In genomic region chr2:28320009-28320365, GRCh38 we compare ENCODE assay signal across 17 cellular contexts.
A peak's percentile ranks its signal among the peaks of the same experiment; 100 is the strongest.
DNase-seq lines count a peak whose midpoint lies in the region; ATAC-seq and TF ChIP-seq lines count a peak whose summit lies in the region.
"Had no signal": no experiment of that assay in that cellular context is flagged by ENCODE, and none has a peak within 500 bp of the region (broad histone marks: within the 10 kb centered on the region; RNA-seq: fewer than 3 reads in every experiment).

No MANE protein-coding gene starts in this region.

- H3K27me3 Mint-ChIP-seq in endodermal cell (ENCODE audit: insufficient read depth), result no peaks in the 10 kb centered on the region
- H3K27me3 Mint-ChIP-seq in naive thymus-derived CD4-positive, alpha-beta T cell, result no peaks in the 10 kb centered on the region
- H3K27me3 Mint-ChIP-seq: CD8-positive, alpha-beta memory T cell had no signal

- no peak for TF ChIP-seq POLR2A in breast epithelium (IDR thresholded peaks at IDR 0.05)

- H3K4me1 Mint-ChIP-seq in endodermal cell, result peaks cover 21% of the 10 kb centered on the region
- H3K4me1 Mint-ChIP-seq in stimulated activated effector memory CD8-positive, alpha-beta T cell treated with anti-CD3 and anti-CD28 coated beads, Interleukin-12 subunit alpha, Interleukin-12 subunit beta, amount 100 ng/mL, for 72 hours, result peaks cover 13% of the 10 kb centered on the region
- peaks cover 0 to 6% (median 0%) of the 10 kb centered on the region in 7 donors for H3K4me1 Mint-ChIP-seq in naive thymus-derived CD4-positive, alpha-beta T cell

- WGBS in endodermal cell (ENCODE audit: insufficient coverage in 1 of 2, insufficient read length in 1 of 2), 2 experiments, result 92 to 96% methylated on average over 5 to 6 of the region's 6 CpGs

- H2AFZ ChIP-seq in osteoblast (ENCODE audit: low read length), result no peak overlapping the region

- peak overlapping the region; percentile 67 to 72 for H3K27ac ChIP-seq in ascending aorta
- H3K27ac ChIP-seq in endodermal cell (ENCODE audit: low read depth, low read length), result no peak overlapping the region
- H3K27ac ChIP-seq in osteoblast (ENCODE audit: low read depth, low read length), result peak overlapping the region; percentile 62
- H3K27ac ChIP-seq in naive thymus-derived CD4-positive, alpha-beta T cell (ENCODE audit: low read depth, low read length), result no peak overlapping the region
- H3K27ac ChIP-seq in breast epithelium, result peak overlapping the region in 1 of 2 donors; percentile 48
- H3K27ac ChIP-seq: BLaER1, HL-60 had no signal

- CTCF ChIA-PET in naive thymus-derived CD4-positive, alpha-beta T cell (lab: Charles Lee), result no interaction called here

- no peaks in the 10 kb centered on the region for H4K20me1 ChIP-seq in osteoblast (ENCODE audit: insufficient read depth, low read length)
- H4K20me1 ChIP-seq: BLaER1 had no signal

- no peak for DNase-seq in ascending aorta (ENCODE audit: low spot score in 2 of 2)
- peak; percentile 42 for DNase-seq in endodermal cell
- no peak for DNase-seq in osteoblast (ENCODE audit: insufficient read length, low spot score, missing footprints)
- no peak for DNase-seq in stimulated activated effector memory CD8-positive, alpha-beta T cell treated with anti-CD3 and anti-CD28 coated beads, Interleukin-12 subunit alpha, Interleukin-12 subunit beta, amount 100 ng/mL, for 72 hours (ENCODE audit: low spot score in 2 of 2)
- no peak for DNase-seq in naive thymus-derived CD4-positive, alpha-beta T cell
- DNase-seq in breast epithelium (ENCODE audit: low spot score in 2 of 2), result no peak
- DNase-seq in HAP-1 (ENCODE audit: low spot score in 2 of 2), result no peak
- no peak for DNase-seq in NOMO-1 (lab: John Stamatoyannopoulos, UW; ENCODE audit: unreplicated experiment in 2 of 2)
- DNase-seq: 8988T; AML-193; Caco-2; CD8-positive, alpha-beta memory T cell; DND-41; GDM1 had no signal

- H3K9ac ChIP-seq in endodermal cell (ENCODE audit: extremely low read depth, low read length, poor library complexity, severe bottlenecking), result no peak overlapping the region
- H3K9ac ChIP-seq: BLaER1 had no signal

- in situ Hi-C loops in HAP-1 (cut with MboI; ENCODE audit: low sequenced_read_pairs), result no loop called here

- no peaks in the 10 kb centered on the region for H3K9me3 Mint-ChIP-seq in endodermal cell
- H3K9me3 Mint-ChIP-seq in stimulated activated effector memory CD8-positive, alpha-beta T cell treated with anti-CD3 and anti-CD28 coated beads, Interleukin-12 subunit alpha, Interleukin-12 subunit beta, amount 100 ng/mL, for 72 hours, result no peaks in the 10 kb centered on the region
- H3K9me3 Mint-ChIP-seq in naive thymus-derived CD4-positive, alpha-beta T cell, result no peaks in the 10 kb centered on the region
- H3K9me3 Mint-ChIP-seq: CD8-positive, alpha-beta memory T cell had no signal

- no peaks in the 10 kb centered on the region for H3K9me3 ChIP-seq in ascending aorta
- no peaks in the 10 kb centered on the region for H3K9me3 ChIP-seq in endodermal cell (ENCODE audit: control insufficient read depth, low read length)
- no peaks in the 10 kb centered on the region for H3K9me3 ChIP-seq in osteoblast (ENCODE audit: low read depth, low read length)
- H3K9me3 ChIP-seq in naive thymus-derived CD4-positive, alpha-beta T cell (ENCODE audit: control insufficient read depth in 2 of 3, low read length in 3 of 3), result no peaks in the 10 kb centered on the region
- H3K9me3 ChIP-seq in breast epithelium, result no peaks in the 10 kb centered on the region
- no peaks in the 10 kb centered on the region for H3K9me3 ChIP-seq in HAP-1
- H3K9me3 ChIP-seq: BLaER1, Caco-2 had no signal

- H3K36me3 Mint-ChIP-seq in endodermal cell (ENCODE audit: low read depth), result no peaks in the 10 kb centered on the region
- peaks cover 12% of the 10 kb centered on the region for H3K36me3 Mint-ChIP-seq in stimulated activated effector memory CD8-positive, alpha-beta T cell treated with anti-CD3 and anti-CD28 coated beads, Interleukin-12 subunit alpha, Interleukin-12 subunit beta, amount 100 ng/mL, for 72 hours
- peaks cover 0 to 7% (median 3%) of the 10 kb centered on the region in 5 donors for H3K36me3 Mint-ChIP-seq in naive thymus-derived CD4-positive, alpha-beta T cell

- H3K79me2 ChIP-seq in osteoblast (ENCODE audit: insufficient read depth, low read length), result no peaks in the 10 kb centered on the region

- no peak for ATAC-seq in stimulated activated effector memory CD8-positive, alpha-beta T cell treated with anti-CD3 and anti-CD28 coated beads, Interleukin-12 subunit alpha, Interleukin-12 subunit beta, amount 100 ng/mL, for 72 hours
- ATAC-seq in naive thymus-derived CD4-positive, alpha-beta T cell, result no peak
- ATAC-seq: HCT116 had no signal

- H3K4me1 ChIP-seq in ascending aorta, result peaks cover 4 to 29% of the 10 kb centered on the region in 2 donors
- H3K4me1 ChIP-seq in endodermal cell (ENCODE audit: control insufficient read depth, insufficient read depth, low read length), result peaks cover 8% of the 10 kb centered on the region
- H3K4me1 ChIP-seq in osteoblast (ENCODE audit: insufficient read depth, low read length), result peaks cover 16% of the 10 kb centered on the region
- no peaks in the 10 kb centered on the region for H3K4me1 ChIP-seq in naive thymus-derived CD4-positive, alpha-beta T cell (ENCODE audit: control insufficient read depth in 2 of 2, insufficient read depth in 2 of 2, low read length in 2 of 2)
- H3K4me1 ChIP-seq in breast epithelium, result no peaks in the 10 kb centered on the region
- H3K4me1 ChIP-seq in HAP-1, result peaks cover 10% of the 10 kb centered on the region

- H3K4me2 ChIP-seq in osteoblast (ENCODE audit: insufficient read depth, low read length), result peak overlapping the region; percentile 26
- H3K4me2 ChIP-seq: BLaER1 had no signal

- POLR2A ChIA-PET in naive thymus-derived CD4-positive, alpha-beta T cell (lab: Charles Lee), result no interaction called here

- H3K4me3 ChIP-seq in ascending aorta (no peak overlapping the region), endodermal cell (ENCODE audit: low read length) (no peak overlapping the region), osteoblast (ENCODE audit: insufficient read depth, low read length) (no peak overlapping the region), breast epithelium (no peak overlapping the region), HAP-1 (no peak overlapping the region)
- H3K4me3 ChIP-seq in naive thymus-derived CD4-positive, alpha-beta T cell (ENCODE audit: low read length), result no peak overlapping the region
- H3K4me3 ChIP-seq: BLaER1 had no signal

- H3K36me3 ChIP-seq in ascending aorta, result no peaks in the 10 kb centered on the region
- H3K36me3 ChIP-seq in endodermal cell (ENCODE audit: control insufficient read depth, insufficient read depth, low read length), result no peaks in the 10 kb centered on the region
- H3K36me3 ChIP-seq in osteoblast (ENCODE audit: insufficient read depth, low read length), result no peaks in the 10 kb centered on the region
- no peaks in the 10 kb centered on the region for H3K36me3 ChIP-seq in naive thymus-derived CD4-positive, alpha-beta T cell (ENCODE audit: control insufficient read depth in 2 of 3, insufficient read depth in 3 of 3, low read length in 3 of 3)
- no peaks in the 10 kb centered on the region for H3K36me3 ChIP-seq in breast epithelium
- H3K36me3 ChIP-seq in HAP-1 (replicated peaks), result no peaks in the 10 kb centered on the region

- no peak overlapping the region for H3K27ac Mint-ChIP-seq in endodermal cell
- peak overlapping the region; percentile 45 for H3K27ac Mint-ChIP-seq in stimulated activated effector memory CD8-positive, alpha-beta T cell treated with anti-CD3 and anti-CD28 coated beads, Interleukin-12 subunit alpha, Interleukin-12 subunit beta, amount 100 ng/mL, for 72 hours
- H3K27ac Mint-ChIP-seq in naive thymus-derived CD4-positive, alpha-beta T cell, result no peak overlapping the region

- intact Hi-C loops in ascending aorta (cut with DNase I), result no loop called here
- intact Hi-C loops in naive thymus-derived CD4-positive, alpha-beta T cell (cut with micrococcal nuclease), result no loop called here
- intact Hi-C loops in breast epithelium (cut with DNase I; ENCODE audit: low total_unique reads), result no loop called here

- H3K4me3 Mint-ChIP-seq in endodermal cell, result no peak overlapping the region
- no peak overlapping the region for H3K4me3 Mint-ChIP-seq in stimulated activated effector memory CD8-positive, alpha-beta T cell treated with anti-CD3 and anti-CD28 coated beads, Interleukin-12 subunit alpha, Interleukin-12 subunit beta, amount 100 ng/mL, for 72 hours
- H3K4me3 Mint-ChIP-seq in naive thymus-derived CD4-positive, alpha-beta T cell, result no peak overlapping the region
- H3K4me3 Mint-ChIP-seq: CD8-positive, alpha-beta memory T cell had no signal

- TF ChIP-seq CTCF in ascending aorta (IDR thresholded peaks at IDR 0.05) (no peak), endodermal cell (conservative IDR thresholded peaks at IDR 0.05) (no peak), osteoblast (IDR thresholded peaks at IDR 0.05; ENCODE audit: extremely low read depth, low read depth, low read length) (no peak), breast epithelium (IDR thresholded peaks at IDR 0.05) (no peak)

- no peaks in the 10 kb centered on the region for H3K27me3 ChIP-seq in ascending aorta
- H3K27me3 ChIP-seq in endodermal cell (ENCODE audit: control insufficient read depth, insufficient read depth, low read length, poor library complexity, severe bottlenecking), result no peaks in the 10 kb centered on the region
- no peaks in the 10 kb centered on the region for H3K27me3 ChIP-seq in osteoblast (ENCODE audit: insufficient read depth, low read length)
- H3K27me3 ChIP-seq in naive thymus-derived CD4-positive, alpha-beta T cell (ENCODE audit: control insufficient read depth in 2 of 2, insufficient read depth in 2 of 2, low read length in 2 of 2), result no peaks in the 10 kb centered on the region
- H3K27me3 ChIP-seq in breast epithelium, result no peaks in the 10 kb centered on the region
- no peaks in the 10 kb centered on the region for H3K27me3 ChIP-seq in HAP-1 (ENCODE audit: low read depth)
- H3K27me3 ChIP-seq: BLaER1 had no signal

Comparison
In these comparisons a context has a peak if more than half of its experiments do, and no peak if none do; other contexts are left out.
1. H3K27ac ChIP-seq: peak in ascending aorta (2 of 2) and osteoblast (single experiment); none in endodermal cell (single experiment) and naive thymus-derived CD4-positive, alpha-beta T cell (single experiment).